17 cellular contexts compared by ENCODE assay signal in genomic region chr2:45902952-45903351, GRCh38.
"Had no signal": no experiment of that assay in that cellular context is flagged by ENCODE, and none has a peak within 500 bp of the region (broad histone marks: within the 10 kb centered on the region; RNA-seq: fewer than 3 reads in every experiment).

No MANE protein-coding gene starts in this region.

- ATAC-seq: heart right ventricle; left lobe of liver; mucosa of descending colon; naive thymus-derived CD8-positive, alpha-beta T cell; psoas muscle; sciatic nerve had no signal

- H3K36me3 ChIP-seq: colonic mucosa, esophagus squamous epithelium, heart right ventricle, neutrophil had no signal

- H3K4me1 ChIP-seq: colonic mucosa, psoas muscle had no signal

- H3K27ac ChIP-seq: colonic mucosa, esophagus squamous epithelium, heart right ventricle, neutrophil, psoas muscle had no signal

- DNase-seq: colonic mucosa; dermis blood vessel endothelial cell; esophagus squamous epithelium; heart right ventricle; hypothalamus; mammary epithelial cell; mucosa of descending colon; naive thymus-derived CD8-positive, alpha-beta T cell; psoas muscle; retina; stimulated activated CD4-positive, alpha-beta T cell treated with anti-CD3 and anti-CD28 coated beads, Interleukin-2, amount 100 ng/mL, for 24 hours; stimulated activated CD4-positive, alpha-beta T cell treated with anti-CD3 and anti-CD28 coated beads, Interleukin-4, amount 100 ng/mL, for 4 hours; stimulated activated naive CD4-positive, alpha-beta T cell treated with Interleukin-2 at 50 U/mL for 16 hours had no signal

- H3K4me3 ChIP-seq: colonic mucosa, esophagus squamous epithelium, heart right ventricle, mucosa of descending colon, psoas muscle had no signal

- H3K27ac Mint-ChIP-seq: type B pancreatic cell had no signal

- H3K4me3 Mint-ChIP-seq: naive thymus-derived CD8-positive, alpha-beta T cell; type B pancreatic cell had no signal

- H3K9me3 ChIP-seq: colonic mucosa, esophagus squamous epithelium, heart right ventricle, mucosa of descending colon, neutrophil, psoas muscle had no signal

- H3K36me3 Mint-ChIP-seq: naive thymus-derived CD8-positive, alpha-beta T cell; type B pancreatic cell had no signal

- H3K27me3 ChIP-seq: colonic mucosa, esophagus squamous epithelium, heart right ventricle, neutrophil had no signal

- H3K27me3 Mint-ChIP-seq: naive thymus-derived CD8-positive, alpha-beta T cell had no signal

- H3K9me3 Mint-ChIP-seq: naive thymus-derived CD8-positive, alpha-beta T cell; type B pancreatic cell had no signal
